ENCODE assay signal across 1 cellular context in genomic region chr1:24713736-24714135, GRCh38.
TF ChIP-seq lines count a peak whose summit lies in the region.

No MANE protein-coding gene starts in this region.

TF ChIP-seq in K562, 482 proteins besides CTCF, POLR2A, EP300 and RAD21:
- TF ChIP-seq, protein P1, sequence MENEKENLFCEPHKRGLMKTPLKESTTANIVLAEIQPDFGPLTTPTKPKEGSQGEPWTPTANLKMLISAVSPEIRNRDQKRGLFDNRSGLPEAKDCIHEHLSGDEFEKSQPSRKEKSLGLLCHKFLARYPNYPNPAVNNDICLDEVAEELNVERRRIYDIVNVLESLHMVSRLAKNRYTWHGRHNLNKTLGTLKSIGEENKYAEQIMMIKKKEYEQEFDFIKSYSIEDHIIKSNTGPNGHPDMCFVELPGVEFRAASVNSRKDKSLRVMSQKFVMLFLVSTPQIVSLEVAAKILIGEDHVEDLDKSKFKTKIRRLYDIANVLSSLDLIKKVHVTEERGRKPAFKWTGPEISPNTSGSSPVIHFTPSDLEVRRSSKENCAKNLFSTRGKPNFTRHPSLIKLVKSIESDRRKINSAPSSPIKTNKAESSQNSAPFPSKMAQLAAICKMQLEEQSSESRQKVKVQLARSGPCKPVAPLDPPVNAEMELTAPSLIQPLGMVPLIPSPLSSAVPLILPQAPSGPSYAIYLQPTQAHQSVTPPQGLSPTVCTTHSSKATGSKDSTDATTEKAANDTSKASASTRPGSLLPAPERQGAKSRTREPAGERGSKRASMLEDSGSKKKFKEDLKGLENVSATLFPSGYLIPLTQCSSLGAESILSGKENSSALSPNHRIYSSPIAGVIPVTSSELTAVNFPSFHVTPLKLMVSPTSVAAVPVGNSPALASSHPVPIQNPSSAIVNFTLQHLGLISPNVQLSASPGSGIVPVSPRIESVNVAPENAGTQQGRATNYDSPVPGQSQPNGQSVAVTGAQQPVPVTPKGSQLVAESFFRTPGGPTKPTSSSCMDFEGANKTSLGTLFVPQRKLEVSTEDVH (IDR thresholded peaks at IDR 0.05; ENCODE audit: low read depth, partially characterized antibody) = no peak
- no peak for TF ChIP-seq ZFP1 (CRISPR knock-in tag; IDR thresholded peaks at IDR 0.05)
- no peak for TF ChIP-seq ZSCAN32 (CRISPR knock-in tag; IDR thresholded peaks at IDR 0.05)
- TF ChIP-seq SMARCA5 (IDR thresholded peaks at IDR 0.05) = no peak
- TF ChIP-seq, protein P2, sequence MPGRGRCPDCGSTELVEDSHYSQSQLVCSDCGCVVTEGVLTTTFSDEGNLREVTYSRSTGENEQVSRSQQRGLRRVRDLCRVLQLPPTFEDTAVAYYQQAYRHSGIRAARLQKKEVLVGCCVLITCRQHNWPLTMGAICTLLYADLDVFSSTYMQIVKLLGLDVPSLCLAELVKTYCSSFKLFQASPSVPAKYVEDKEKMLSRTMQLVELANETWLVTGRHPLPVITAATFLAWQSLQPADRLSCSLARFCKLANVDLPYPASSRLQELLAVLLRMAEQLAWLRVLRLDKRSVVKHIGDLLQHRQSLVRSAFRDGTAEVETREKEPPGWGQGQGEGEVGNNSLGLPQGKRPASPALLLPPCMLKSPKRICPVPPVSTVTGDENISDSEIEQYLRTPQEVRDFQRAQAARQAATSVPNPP (IDR thresholded peaks at IDR 0.05; ENCODE audit: borderline replicate concordance, insufficient read depth, insufficient read length) = no peak
- no peak for TF ChIP-seq ATF2 (CRISPR knock-in tag; IDR thresholded peaks at IDR 0.05)
- TF ChIP-seq SAFB2 (IDR thresholded peaks at IDR 0.05; ENCODE audit: borderline replicate concordance, low read depth, low read length, severe bottlenecking) = no peak
- TF ChIP-seq TBP (optimal IDR thresholded peaks at IDR 0.05; ENCODE audit: low read depth, low read length) = no peak
- no peak for TF ChIP-seq ZFP36 (IDR thresholded peaks at IDR 0.05; ENCODE audit: low read depth, low read length, partially characterized antibody)
